Comparison of ENCODE assay signal across 32 cellular contexts in genomic region chr2:70204452-70204851, GRCh38.
"Had no signal": no experiment of that assay in that cellular context is flagged by ENCODE, and none has a peak within 500 bp of the region (broad histone marks: within the 10 kb centered on the region; RNA-seq: fewer than 3 reads in every experiment).

No MANE protein-coding gene starts in this region.

- H3K27ac ChIP-seq: brain microvascular endothelial cell, coronary artery, dorsolateral prefrontal cortex, foreskin keratinocyte, gastrocnemius medialis, WERI-Rb-1 had no signal

- H3K9me3 ChIP-seq: gastrocnemius medialis had no signal

- H3K4me1 Mint-ChIP-seq: activated B cell treated with CpG ODN at 0.5 μM for 24 hours; activated T-helper 17 cell treated with anti-CD3 and anti-CD28 coated beads, Interleukin-2, amount 50 U/mL, for 72 hours; central memory CD8-positive, alpha-beta T cell; endodermal cell; T-helper 17 cell had no signal

- H3K4me3 Mint-ChIP-seq: activated B cell treated with CpG ODN at 0.5 μM for 24 hours; activated CD8-positive, alpha-beta T cell treated with anti-CD3 and anti-CD28 coated beads for 36 hours; activated naive CD8-positive, alpha-beta T cell; activated T-cell treated with anti-CD3 and anti-CD28 coated beads, Interleukin-2, amount 50 U/mL, for 4 hours; activated T-helper 17 cell treated with anti-CD3 and anti-CD28 coated beads, Interleukin-2, amount 50 U/mL, for 72 hours; central memory CD8-positive, alpha-beta T cell; dendritic cell treated with granulocyte-macrophage colony-stimulating factor and Interleukin-4, amounts not matched to agents 40 ng/mL and 50 ng/mL, for 4 days; endodermal cell; T-helper 17 cell; T-helper 2 cell treated with Interferon-gamma antibody and Interleukin-4, amounts not matched to agents 5 μg/mL and 100 μg/mL, for 36 hours had no signal

- H3K36me3 ChIP-seq: gastrocnemius medialis had no signal

- H3K4me3 ChIP-seq: coronary artery, dorsolateral prefrontal cortex, gastrocnemius medialis had no signal

- H3K27me3 ChIP-seq: brain microvascular endothelial cell, dorsolateral prefrontal cortex, foreskin keratinocyte, gastrocnemius medialis had no signal

- H3K27me3 Mint-ChIP-seq: activated B cell treated with CpG ODN at 0.5 μM for 24 hours; activated CD8-positive, alpha-beta T cell treated with anti-CD3 and anti-CD28 coated beads for 36 hours; activated naive CD8-positive, alpha-beta T cell; activated T-helper 17 cell treated with anti-CD3 and anti-CD28 coated beads, Interleukin-2, amount 50 U/mL, for 72 hours; central memory CD8-positive, alpha-beta T cell; dendritic cell treated with granulocyte-macrophage colony-stimulating factor and Interleukin-4, amounts not matched to agents 40 ng/mL and 50 ng/mL, for 4 days; T-helper 17 cell had no signal

- H3K36me3 Mint-ChIP-seq: activated naive CD8-positive, alpha-beta T cell had no signal

- DNase-seq: activated B cell treated with CpG ODN at 0.5 μM for 24 hours; activated CD4-positive, alpha-beta T cell treated with anti-CD3 and anti-CD28 coated beads for 48 hours; activated CD4-positive, alpha-beta T cell treated with anti-CD3 and anti-CD28 coated beads, Interleukin-2, amount 50 U/mL, for 1 hour; activated CD4-positive, alpha-beta T cell treated with anti-CD3 and anti-CD28 coated beads, Interleukin-2, amount 50 U/mL, for 48 hours; activated CD8-positive, alpha-beta memory T cell treated with anti-CD3 and anti-CD28 coated beads for 24 hours; activated CD8-positive, alpha-beta T cell treated with anti-CD3 and anti-CD28 coated beads for 36 hours; activated effector memory CD4-positive, alpha-beta T cell treated with Interleukin-2 at 50 U/mL for 16 hours; activated gamma-delta T cell treated with Interleukin-2 at 50 U/mL for 16 hours; activated naive CD4-positive, alpha-beta T cell treated with anti-CD3 and anti-CD28 coated beads, Interleukin-2, amount 50 U/mL, for 16 hours; activated naive CD4-positive, alpha-beta T cell treated with Interleukin-2 at 50 U/mL for 16 hours; activated T-cell treated with anti-CD3 and anti-CD28 coated beads, Interleukin-2, amount 50 U/mL, for 4 hours; amniotic stem cell; anterior cingulate cortex; brain microvascular endothelial cell; dorsolateral prefrontal cortex; effector memory CD4-positive, alpha-beta T cell; endodermal cell; foreskin keratinocyte; gastrocnemius medialis; glutamatergic neuron; T-helper 1 cell; T-helper 17 cell; T1000; WERI-Rb-1 had no signal

- H3K9me3 Mint-ChIP-seq: activated B cell treated with CpG ODN at 0.5 μM for 24 hours; activated CD8-positive, alpha-beta T cell treated with anti-CD3 and anti-CD28 coated beads for 36 hours; activated T-cell treated with anti-CD3 and anti-CD28 coated beads, Interleukin-2, amount 50 U/mL, for 4 hours; activated T-helper 17 cell treated with anti-CD3 and anti-CD28 coated beads, Interleukin-2, amount 50 U/mL, for 72 hours; central memory CD8-positive, alpha-beta T cell; dendritic cell treated with granulocyte-macrophage colony-stimulating factor and Interleukin-4, amounts not matched to agents 40 ng/mL and 50 ng/mL, for 4 days; endodermal cell; T-helper 2 cell treated with Interferon-gamma antibody and Interleukin-4, amounts not matched to agents 5 μg/mL and 100 μg/mL, for 36 hours had no signal

- H3K27ac Mint-ChIP-seq: activated B cell treated with CpG ODN at 0.5 μM for 24 hours; activated CD8-positive, alpha-beta T cell treated with anti-CD3 and anti-CD28 coated beads for 36 hours; activated naive CD8-positive, alpha-beta T cell; activated T-helper 17 cell treated with anti-CD3 and anti-CD28 coated beads, Interleukin-2, amount 50 U/mL, for 72 hours; dendritic cell treated with granulocyte-macrophage colony-stimulating factor and Interleukin-4, amounts not matched to agents 40 ng/mL and 50 ng/mL, for 4 days; endodermal cell; T-helper 17 cell; T-helper 2 cell treated with Interferon-gamma antibody and Interleukin-4, amounts not matched to agents 5 μg/mL and 100 μg/mL, for 36 hours had no signal

- ATAC-seq: activated CD4-positive, CD25-positive, alpha-beta regulatory T cell treated with anti-CD3 and anti-CD28 coated beads, Interleukin-2, amount 50 U/mL, for 24 hours; activated CD8-positive, alpha-beta T cell treated with anti-CD3 and anti-CD28 coated beads for 36 hours; activated T-cell treated with anti-CD3 and anti-CD28 coated beads, Interleukin-2, amount 50 U/mL, for 4 hours; activated T-helper 17 cell treated with anti-CD3 and anti-CD28 coated beads, Interleukin-2, amount 50 U/mL, for 72 hours; esophagus mucosa; foreskin keratinocyte; gastrocnemius medialis; T-helper 17 cell had no signal

- H3K4me1 ChIP-seq: foreskin keratinocyte, gastrocnemius medialis had no signal
